In genomic region chr9:128414461-128414860, GRCh38 we compare ENCODE assay signal across 14 cellular contexts. TPM values are rescaled to one million over a fixed set of nuclear protein-coding genes. Genes with fewer than 3 reads are reported as not detected.
DNase-seq lines count a peak whose midpoint lies in the region; TF ChIP-seq lines count a peak whose summit lies in the region.
"Had no signal": no experiment of that assay in that cellular context is flagged by ENCODE, and none has a peak within 500 bp of the region (broad histone marks: within the 10 kb centered on the region; RNA-seq: fewer than 3 reads in every experiment).

No MANE protein-coding gene starts in this region.

- H3K36me3 ChIP-seq in H7 (replicated peaks; ENCODE audit: control insufficient read depth, insufficient read depth, low read length), result no peaks in the 10 kb centered on the region
- no peaks in the 10 kb centered on the region for H3K36me3 ChIP-seq in PC-9 (ENCODE audit: low read depth)
- no peaks in the 10 kb centered on the region for H3K36me3 ChIP-seq in endodermal cell (ENCODE audit: control insufficient read depth, insufficient read depth, low read length)
- no peaks in the 10 kb centered on the region for H3K36me3 ChIP-seq in osteoblast (ENCODE audit: insufficient read depth, low read length)
- H3K36me3 ChIP-seq in thyroid gland, result no peaks in the 10 kb centered on the region
- no peaks in the 10 kb centered on the region for H3K36me3 ChIP-seq in ovary
- H3K36me3 ChIP-seq: Peyer's patch, tibial nerve had no signal

- WGBS in endodermal cell (ENCODE audit: insufficient coverage in 1 of 2, insufficient read length in 1 of 2), 2 experiments, result 79 to 86% methylated on average over 3 of the region's 3 CpGs
- 71 to 77% methylated on average over 3 of the region's 3 CpGs for WGBS in thyroid gland, 2 donors
- WGBS in ovary, 3 donors, result 53 to 60% (median 54%) methylated on average over 3 of the region's 3 CpGs

- H3K36me3 Mint-ChIP-seq in endodermal cell (ENCODE audit: low read depth), result no peaks in the 10 kb centered on the region

- TF ChIP-seq CTCF in PC-9 (conservative IDR thresholded peaks at IDR 0.05) (peak; percentile 47; the same call in 1 of the 2 replicates), endodermal cell (conservative IDR thresholded peaks at IDR 0.05) (peak; percentile 53), osteoblast (IDR thresholded peaks at IDR 0.05; ENCODE audit: extremely low read depth, low read depth, low read length) (peak; percentile 21), thyroid gland (IDR thresholded peaks at IDR 0.05) (no peak), ovary (IDR thresholded peaks at IDR 0.05) (no peak)

- H3K4me1 ChIP-seq in PC-9 (replicated peaks; ENCODE audit: insufficient read depth), result peaks cover 15% of the 10 kb centered on the region
- H3K4me1 ChIP-seq in endodermal cell (ENCODE audit: control insufficient read depth, insufficient read depth, low read length), result no peaks in the 10 kb centered on the region
- H3K4me1 ChIP-seq in osteoblast (ENCODE audit: insufficient read depth, low read length), result peaks cover 7% of the 10 kb centered on the region
- peaks cover 5 to 15% of the 10 kb centered on the region in 2 donors for H3K4me1 ChIP-seq in thyroid gland
- H3K4me1 ChIP-seq in ovary (ENCODE audit: insufficient read depth), result peaks cover 5% of the 10 kb centered on the region

- H3K27ac ChIP-seq in PC-9, result no peak overlapping the region
- no peak overlapping the region for H3K27ac ChIP-seq in endodermal cell (ENCODE audit: low read depth, low read length)
- H3K27ac ChIP-seq in osteoblast (ENCODE audit: low read depth, low read length), result no peak overlapping the region
- no peak overlapping the region for H3K27ac ChIP-seq in thyroid gland
- H3K27ac ChIP-seq in ovary, result no peak overlapping the region
- H3K27ac ChIP-seq: Peyer's patch, tibial nerve had no signal

- CTCF ChIA-PET in PC-9 (lab: Charles Lee), result interaction anchor here (0.6 kb wide), 1 partner anchor 73 kb away, joined by 3 read pairs; no protein-coding TSS in a partner anchor

- intact Hi-C loops in PC-9 (cut with micrococcal nuclease; ENCODE audit: unreplicated experiment), result loop anchor here (5.0 kb wide), 1 partner anchor 72 kb away; the partner anchor contains the start of gene SLC27A4
- intact Hi-C loops in thyroid gland (cut with DNase I), result loop anchor here (5.0 to 10.0 kb wide), 2 partner anchors 52 to 120 kb away; no protein-coding TSS in a partner anchor
- intact Hi-C loops in ovary (cut with DNase I), result loop anchor here in 1 of 4 donors (10.0 kb wide), 1 partner anchor 50 kb away; no protein-coding TSS in a partner anchor

- no peak overlapping the region for H2AFZ ChIP-seq in PC-9
- H2AFZ ChIP-seq in osteoblast (ENCODE audit: low read length), result no peak overlapping the region

- H3K9me3 ChIP-seq in PC-9 (ENCODE audit: insufficient read depth, low read depth) (no peaks in the 10 kb centered on the region), endodermal cell (ENCODE audit: control insufficient read depth, low read length) (no peaks in the 10 kb centered on the region), osteoblast (ENCODE audit: low read depth, low read length) (no peaks in the 10 kb centered on the region), thyroid gland (no peaks in the 10 kb centered on the region), ovary (no peaks in the 10 kb centered on the region)
- H3K9me3 ChIP-seq: Peyer's patch, tibial nerve had no signal

- POLR2A ChIA-PET in PC-9 (lab: Charles Lee; ENCODE audit: unreplicated experiment), result no interaction called here

- TF ChIP-seq POLR2A in thyroid gland (IDR thresholded peaks at IDR 0.05) (no peak), ovary (IDR thresholded peaks at IDR 0.05) (no peak)

- peaks cover 2% of the 10 kb centered on the region for H3K9me3 Mint-ChIP-seq in endodermal cell

- no TSS peak for BruUV-seq in PC-9 (replicated peaks; lab: Mats Ljungman, UMichigan)

- in situ Hi-C loops in KBM-7 (cut with MboI; ENCODE audit: low pct_unique_long_range_greater_than_20kb, low sequenced_read_pairs), result no loop called here

- H3K27ac Mint-ChIP-seq in endodermal cell, result no peak overlapping the region
- H3K27ac Mint-ChIP-seq: activated CD8-positive, alpha-beta T cell treated with anti-CD3 and anti-CD28 coated beads, Interleukin-2, amount 10 ng/mL, durations not matched to agents 7 days and 5 days had no signal

- no peaks in the 10 kb centered on the region for H4K20me1 ChIP-seq in PC-9 (ENCODE audit: insufficient read depth)
- H4K20me1 ChIP-seq in osteoblast (ENCODE audit: insufficient read depth, low read length), result no peaks in the 10 kb centered on the region

- H3K9ac ChIP-seq in endodermal cell (ENCODE audit: extremely low read depth, low read length, poor library complexity, severe bottlenecking), result no peak overlapping the region

- H3K27me3 Mint-ChIP-seq in endodermal cell (ENCODE audit: insufficient read depth), result peaks cover 83% of the 10 kb centered on the region

- DNase-seq in H7, result peak; percentile 58
- no peak for DNase-seq in PC-9
- no peak for DNase-seq in endodermal cell
- DNase-seq in osteoblast (ENCODE audit: insufficient read length, low spot score, missing footprints), result peak; percentile 57
- DNase-seq in thyroid gland, result no peak
- no peak for DNase-seq in KBM-7
- no peak for DNase-seq in ovary
- no peak for DNase-seq in SIG-M5 (lab: John Stamatoyannopoulos, UW)
- DNase-seq: activated CD8-positive, alpha-beta T cell treated with anti-CD3 and anti-CD28 coated beads, Interleukin-2, amount 10 ng/mL, durations not matched to agents 7 days and 5 days; activated gamma-delta T cell treated with Interleukin-2 at 50 U/mL for 16 hours; NCI-H2171; Peyer's patch; posterior cingulate gyrus had no signal

- no peak for TF ChIP-seq EP300 in ovary (IDR thresholded peaks at IDR 0.05)

- no peaks in the 10 kb centered on the region for H3K79me2 ChIP-seq in PC-9 (ENCODE audit: low read depth)
- H3K79me2 ChIP-seq in osteoblast (ENCODE audit: insufficient read depth, low read length), result no peaks in the 10 kb centered on the region

- peaks cover 3% of the 10 kb centered on the region for H3K4me1 Mint-ChIP-seq in endodermal cell

- H3K4me3 Mint-ChIP-seq in endodermal cell, result no peak overlapping the region
- H3K4me3 Mint-ChIP-seq: activated CD8-positive, alpha-beta T cell treated with anti-CD3 and anti-CD28 coated beads, Interleukin-2, amount 10 ng/mL, durations not matched to agents 7 days and 5 days had no signal

- H3K4me2 ChIP-seq in PC-9, result no peak overlapping the region
- H3K4me2 ChIP-seq in osteoblast (ENCODE audit: insufficient read depth, low read length), result no peak overlapping the region

- H3F3A ChIP-seq in PC-9 (ENCODE audit: insufficient read depth, low read depth), result peaks cover 5% of the 10 kb centered on the region

- no peak overlapping the region for H3K4me3 ChIP-seq in H7 (ENCODE audit: insufficient read depth, low read depth, low read length)
- no peak overlapping the region for H3K4me3 ChIP-seq in PC-9
- H3K4me3 ChIP-seq in endodermal cell (ENCODE audit: low read length), result no peak overlapping the region
- no peak overlapping the region for H3K4me3 ChIP-seq in osteoblast (ENCODE audit: insufficient read depth, low read length)
- H3K4me3 ChIP-seq in thyroid gland (replicated peaks in 1 of 3), result no peak overlapping the region
- H3K4me3 ChIP-seq in ovary, result no peak overlapping the region
- H3K4me3 ChIP-seq: Peyer's patch, tibial nerve had no signal

- H3K9me2 ChIP-seq in PC-9 (ENCODE audit: insufficient read depth), result no peaks in the 10 kb centered on the region

- H3K27me3 ChIP-seq in H7 (ENCODE audit: control insufficient read depth, insufficient read depth, low read length) (peaks cover 42% of the 10 kb centered on the region), PC-9 (ENCODE audit: insufficient read depth, low read depth) (no peaks in the 10 kb centered on the region), endodermal cell (ENCODE audit: control insufficient read depth, insufficient read depth, low read length, poor library complexity, severe bottlenecking) (peaks cover 35% of the 10 kb centered on the region), osteoblast (ENCODE audit: insufficient read depth, low read length) (peaks cover 38% of the 10 kb centered on the region), thyroid gland (no peaks in the 10 kb centered on the region), ovary (no peaks in the 10 kb centered on the region)

RNA-seq across cellular contexts. Expression of gene CERCAM, which starts 6.2 kb away (rescaled TPM):
- total RNA-seq in H7 (2014; rRNA removed; shearing (Covaris generic)), result 12.6 and 15.5 TPM in 2 replicates
- 87.2 and 111 TPM in 2 replicates for total RNA-seq in PC-9 (2021)
- 10 to 100 TPM; 18.5 to 26.5 TPM for total RNA-seq in endodermal cell
- polyA plus RNA-seq in endodermal cell (2013, experiment 1 of 2), result 51.5 TPM
- 53.6 TPM for polyA plus RNA-seq in endodermal cell (2013, experiment 2 of 2)
- total RNA-seq in osteoblast, result 186 and 195 TPM in 2 replicates
- 10 to 100 TPM; 22.3 to 35.4 (median 27.2) TPM for total RNA-seq in thyroid gland
- total RNA-seq in ovary, result 10 to 100 TPM; 19.6 to 63.9 (median 45.8) TPM
- 10 to 100 TPM; 24.2 to 27.3 TPM for polyA plus RNA-seq in ovary

RNA-seq across cellular contexts. Expression of gene ODF2, which starts 41.3 kb away (rescaled TPM):
- total RNA-seq in H7 (2014; rRNA removed; shearing (Covaris generic)), result 12.0 and 15.8 TPM in 2 replicates
- 49.4 and 58.2 TPM in 2 replicates for total RNA-seq in PC-9 (2021)
- 10 to 100 TPM; 34.5 to 48.7 TPM for total RNA-seq in endodermal cell
- polyA plus RNA-seq in endodermal cell (2013, experiment 1 of 2), result 60.4 TPM
- 57.4 TPM for polyA plus RNA-seq in endodermal cell (2013, experiment 2 of 2)
- total RNA-seq in osteoblast, result 25.9 and 26.4 TPM in 2 replicates
- 10 to 100 TPM; 21.9 to 25.5 (median 22.4) TPM for total RNA-seq in thyroid gland
- total RNA-seq in ovary, result 10 to 100 TPM in 6 of 7 donors, 1 to 10 TPM in 1; 9.7 to 26.5 (median 20.3) TPM
- 10 to 100 TPM; 14.6 to 23.9 TPM for polyA plus RNA-seq in ovary

RNA-seq across cellular contexts. Expression of gene URM1, which starts 43.3 kb away (rescaled TPM):
- total RNA-seq in H7 (2014; rRNA removed; shearing (Covaris generic)), result 74.3 and 99.6 TPM in 2 replicates
- total RNA-seq in PC-9 (2021) (98.1 and 101 TPM in 2 replicates), endodermal cell (10 to 100 TPM; 51.5 to 60.4 TPM), osteoblast (29.2 and 35.1 TPM in 2 replicates), thyroid gland (10 to 100 TPM; 24.3 to 39.4 (median 31.2) TPM), ovary (10 to 100 TPM; 20.5 to 51.4 (median 36.0) TPM)
- polyA plus RNA-seq in endodermal cell (2013, experiment 1 of 2), result 46.9 TPM
- polyA plus RNA-seq in endodermal cell (2013, experiment 2 of 2), result 45.0 TPM
- polyA plus RNA-seq in ovary, result 10 to 100 TPM; 22.1 to 41.4 TPM

Comparison
In these comparisons a context has a peak if more than half of its experiments do, and no peak if none do; other contexts are left out.
1. DNase-seq: peak in H7 (single experiment) and osteoblast (single experiment); none in PC-9 (0 of 2), endodermal cell (single experiment), thyroid gland (0 of 2), KBM-7 (single experiment), ovary (0 of 5) and SIG-M5 (single experiment).
2. CTCF ChIP-seq: peak in PC-9 (single experiment), endodermal cell (single experiment) and osteoblast (single experiment); none in thyroid gland (0 of 6) and ovary (0 of 3).